ENCODE assay signal across 14 cellular contexts in genomic region chr16:78500659-78501226, GRCh38.
DNase-seq lines count a peak whose midpoint lies in the region; ATAC-seq and TF ChIP-seq lines count a peak whose summit lies in the region.
"Had no signal": no experiment of that assay in that cellular context is flagged by ENCODE, and none has a peak within 500 bp of the region (broad histone marks: within the 10 kb centered on the region; RNA-seq: fewer than 3 reads in every experiment).

No MANE protein-coding gene starts in this region.

- WGBS in liver: 59% methylated on average over 8 of the region's 8 CpGs
- no CpG with 5 or more reads among the region's 8 CpGs for WGBS in neuronal stem cell (ENCODE audit: extremely low coverage in 2 of 2, insufficient read length in 2 of 2, insufficient replicate concordance in 1 of 2), 2 donors

- H3K27me3 Mint-ChIP-seq in T-helper 17 cell: no peaks in the 10 kb centered on the region
- H3K27me3 Mint-ChIP-seq: CD4-positive, CD25-positive, alpha-beta regulatory T cell had no signal

- H3K27me3 ChIP-seq in liver (ENCODE audit: control insufficient read depth in 4 of 4, insufficient read depth in 4 of 4, low read length in 3 of 4): no peaks in the 10 kb centered on the region
- no peaks in the 10 kb centered on the region for H3K27me3 ChIP-seq in neuronal stem cell (ENCODE audit: control insufficient read depth in 3 of 3, insufficient read depth in 3 of 3, low read depth in 1 of 3, low read length in 3 of 3)
- H3K27me3 ChIP-seq in PC-3 (ENCODE audit: low read length): no peaks in the 10 kb centered on the region

- CTCF ChIA-PET in PC-3 (lab: Charles Lee): no interaction called here

- no peak overlapping the region for H4K8ac ChIP-seq in neuronal stem cell (ENCODE audit: low read depth, low read length)

- DNase-seq in T-helper 17 cell (no peak), neuronal stem cell (ENCODE audit: low spot score) (no peak), PC-3 (no peak)
- DNase-seq in stimulated activated CD4-positive, alpha-beta T cell treated with anti-CD3 and anti-CD28 coated beads, Interleukin-4, amount 100 ng/mL, for 24 hours: no peak
- DNase-seq: Calu3; CD4-positive, CD25-positive, alpha-beta regulatory T cell; DMS79; GM23248 had no signal

- peak overlapping the region in 1 of 2 donors; percentile 4 for H3K27ac ChIP-seq in liver (ENCODE audit: low read depth in 1 of 2, low read length in 2 of 2)
- H3K27ac ChIP-seq in neuronal stem cell (replicated peaks; ENCODE audit: low read length): no peak overlapping the region
- no peak overlapping the region for H3K27ac ChIP-seq in PC-3 (ENCODE audit: low read length)
- H3K27ac ChIP-seq: A549, GM23248 had no signal

- H3K4me1 ChIP-seq in liver (ENCODE audit: control insufficient read depth in 4 of 4, insufficient read depth in 4 of 4, low read length in 3 of 4): peaks cover 4 to 46% (median 35%) of the 10 kb centered on the region in 4 donors
- peaks cover 11 to 16% of the 10 kb centered on the region in 2 donors for H3K4me1 ChIP-seq in neuronal stem cell (ENCODE audit: control insufficient read depth in 2 of 2, insufficient read depth in 1 of 2, low read depth in 1 of 2, low read length in 2 of 2)
- H3K4me1 ChIP-seq in PC-3 (ENCODE audit: insufficient read depth, low read length): no peaks in the 10 kb centered on the region
- H3K4me1 ChIP-seq: A549 had no signal

- no peak overlapping the region for H2BK12ac ChIP-seq in neuronal stem cell (ENCODE audit: low read length)

- no peak overlapping the region for H2AK5ac ChIP-seq in neuronal stem cell (ENCODE audit: low read depth, low read length)

- H3F3A ChIP-seq in PC-3 (ENCODE audit: low read length, unreplicated experiment): no peaks in the 10 kb centered on the region

- no peaks in the 10 kb centered on the region for H3K79me1 ChIP-seq in neuronal stem cell (ENCODE audit: low read depth, low read length)

- H3K9me2 ChIP-seq in PC-3 (replicated peaks; ENCODE audit: low read length): no peaks in the 10 kb centered on the region

- BruUV-seq in PC-3 (replicated peaks; lab: Mats Ljungman, UMichigan): no TSS peak

- H3K36me3 ChIP-seq in liver (ENCODE audit: control insufficient read depth in 4 of 4, insufficient read depth in 3 of 4, low read depth in 1 of 4, low read length in 3 of 4) (no peaks in the 10 kb centered on the region), neuronal stem cell (replicated peaks in 1 of 2; ENCODE audit: control insufficient read depth in 2 of 2, insufficient read depth in 2 of 2, low read length in 2 of 2) (no peaks in the 10 kb centered on the region), PC-3 (ENCODE audit: low read depth, low read length) (no peaks in the 10 kb centered on the region; the same call in 1 of the 2 replicates)

- H3K79me2 ChIP-seq in PC-3 (ENCODE audit: low read length): no peaks in the 10 kb centered on the region

- intact Hi-C loops in PC-3 (cut with micrococcal nuclease): no loop called here

- no peak overlapping the region for H3K14ac ChIP-seq in neuronal stem cell (ENCODE audit: low read length)

- no peak overlapping the region for H3K4ac ChIP-seq in neuronal stem cell (ENCODE audit: low read length)

- TF ChIP-seq CTCF in liver (IDR thresholded peaks at IDR 0.05; ENCODE audit: low read depth, low read length, missing input control) (no peak), PC-3 (conservative IDR thresholded peaks at IDR 0.05; ENCODE audit: low read depth, low read length) (no peak)

- H3K23ac ChIP-seq in neuronal stem cell (ENCODE audit: low read depth, low read length, poor library complexity): no peak overlapping the region

- no peaks in the 10 kb centered on the region for H3K9me3 ChIP-seq in T-helper 17 cell (ENCODE audit: control insufficient read depth, low read length, poor library complexity, severe bottlenecking)
- H3K9me3 ChIP-seq in liver (ENCODE audit: control insufficient read depth in 4 of 4, low read length in 3 of 4): no peaks in the 10 kb centered on the region
- H3K9me3 ChIP-seq in neuronal stem cell (replicated peaks in 1 of 2; ENCODE audit: control insufficient read depth in 2 of 2, insufficient read depth in 1 of 2, low read depth in 1 of 2, low read length in 2 of 2): no peaks in the 10 kb centered on the region
- H3K9me3 ChIP-seq in PC-3 (ENCODE audit: low read length): no peaks in the 10 kb centered on the region
- H3K9me3 ChIP-seq: A549 had no signal

- H4K91ac ChIP-seq in neuronal stem cell (ENCODE audit: low read depth, low read length, poor library complexity): no peak overlapping the region

- H3K18ac ChIP-seq in neuronal stem cell (ENCODE audit: low read length): peak overlapping the region; percentile 6

- ATAC-seq in T-helper 17 cell (no peak), HG03108 (IDR thresholded peaks at IDR 0.05; ENCODE audit: unreplicated experiment) (no peak), PC-3 (no peak), HG03378 (IDR thresholded peaks at IDR 0.05; ENCODE audit: unreplicated experiment) (no peak)
- ATAC-seq: A549, GM12878, HCT116 had no signal

- H2AFZ ChIP-seq in neuronal stem cell (ENCODE audit: low read length): no peak overlapping the region
- H2AFZ ChIP-seq in PC-3 (ENCODE audit: low read length): no peak overlapping the region
- H2AFZ ChIP-seq: GM23248 had no signal

- peak overlapping the region; percentile 10 for H3K4me3 Mint-ChIP-seq in T-helper 17 cell
- H3K4me3 Mint-ChIP-seq: CD4-positive, CD25-positive, alpha-beta regulatory T cell had no signal

- H3K9ac ChIP-seq in liver (ENCODE audit: low read depth in 1 of 2, low read length in 2 of 2) (no peak overlapping the region), neuronal stem cell (ENCODE audit: low read depth, low read length, poor library complexity) (no peak overlapping the region), PC-3 (ENCODE audit: low read length) (no peak overlapping the region)
- H3K9ac ChIP-seq: GM23248 had no signal

- H3K4me3 ChIP-seq in liver (ENCODE audit: low read depth in 1 of 3, low read length in 3 of 3): no peak overlapping the region
- H3K4me3 ChIP-seq in neuronal stem cell (ENCODE audit: low read length in 2 of 2): no peak overlapping the region
- H3K4me3 ChIP-seq in PC-3 (ENCODE audit: low read length): no peak overlapping the region
- H3K4me3 ChIP-seq: A549, GM12878, GM23248 had no signal

- no peak overlapping the region for H3K4me2 ChIP-seq in neuronal stem cell (ENCODE audit: insufficient read depth, low read length, poor library complexity, severe bottlenecking)
- no peak overlapping the region for H3K4me2 ChIP-seq in PC-3 (ENCODE audit: low read length)
- H3K4me2 ChIP-seq: A549 had no signal

- H4K20me1 ChIP-seq in PC-3 (ENCODE audit: low read length): no peaks in the 10 kb centered on the region

- no peak overlapping the region for H2BK15ac ChIP-seq in neuronal stem cell (ENCODE audit: low read length)

- no peak overlapping the region for H2BK120ac ChIP-seq in neuronal stem cell (ENCODE audit: low read depth, low read length)

- no peak overlapping the region for H2BK5ac ChIP-seq in neuronal stem cell (ENCODE audit: low read length)

- no peak overlapping the region for H3K27ac Mint-ChIP-seq in T-helper 17 cell
- H3K27ac Mint-ChIP-seq: CD4-positive, CD25-positive, alpha-beta regulatory T cell had no signal

- H3K4me1 Mint-ChIP-seq in T-helper 17 cell: peaks cover 4% of the 10 kb centered on the region
- H3K4me1 Mint-ChIP-seq: CD4-positive, CD25-positive, alpha-beta regulatory T cell had no signal

- no peaks in the 10 kb centered on the region for H3K36me3 Mint-ChIP-seq in T-helper 17 cell (ENCODE audit: low read depth)
- H3K36me3 Mint-ChIP-seq: CD4-positive, CD25-positive, alpha-beta regulatory T cell had no signal

- POLR2A ChIA-PET in PC-3 (lab: Charles Lee; ENCODE audit: unreplicated experiment): no interaction called here

- TF ChIP-seq RAD21 in liver (IDR thresholded peaks at IDR 0.05): no peak

TF ChIP-seq in liver, 16 proteins besides CTCF, POLR2A, EP300 and RAD21:
- TF ChIP-seq HNF4G (IDR thresholded peaks at IDR 0.05): no peak
- no peak for TF ChIP-seq FOXA1 (IDR thresholded peaks at IDR 0.05)
- no peak for TF ChIP-seq YY1 (IDR thresholded peaks at IDR 0.05)
- TF ChIP-seq HNF4A (conservative IDR thresholded peaks at IDR 0.05): peak; percentile 27 to 33
- TF ChIP-seq NR2F2 (IDR thresholded peaks at IDR 0.05): no peak
- TF ChIP-seq SP1 (IDR thresholded peaks at IDR 0.05): peak; percentile 12
- TF ChIP-seq ATF3 (IDR thresholded peaks at IDR 0.05): no peak
- no peak for TF ChIP-seq RXRA (IDR thresholded peaks at IDR 0.05)
